1 cellular context compared by ENCODE assay signal in the genomic region with DNA sequence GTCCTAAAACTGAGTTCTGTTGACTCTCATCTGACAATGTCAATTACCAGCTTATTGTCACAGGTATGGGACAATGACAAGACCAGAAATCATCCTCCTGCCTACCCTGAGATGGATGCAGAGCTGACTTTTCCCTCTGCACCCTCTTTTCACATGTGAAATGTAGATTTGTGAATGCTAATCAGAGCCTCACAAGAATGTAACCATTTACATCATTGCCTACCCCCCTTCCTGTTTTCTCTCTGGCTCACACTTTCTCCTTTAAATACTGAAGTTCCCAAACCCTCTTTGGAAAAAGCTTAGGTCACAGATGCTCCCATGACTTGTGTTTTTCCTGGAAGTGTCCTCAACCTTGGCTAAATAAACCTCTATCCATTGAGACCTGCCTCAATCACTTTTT.
TF ChIP-seq lines count a peak whose summit lies in the region.

No MANE protein-coding gene starts in this region.

TF ChIP-seq in WTC11, 78 proteins besides CTCF, POLR2A, EP300 and RAD21 (continued from another document):
- TF ChIP-seq, protein P1, sequence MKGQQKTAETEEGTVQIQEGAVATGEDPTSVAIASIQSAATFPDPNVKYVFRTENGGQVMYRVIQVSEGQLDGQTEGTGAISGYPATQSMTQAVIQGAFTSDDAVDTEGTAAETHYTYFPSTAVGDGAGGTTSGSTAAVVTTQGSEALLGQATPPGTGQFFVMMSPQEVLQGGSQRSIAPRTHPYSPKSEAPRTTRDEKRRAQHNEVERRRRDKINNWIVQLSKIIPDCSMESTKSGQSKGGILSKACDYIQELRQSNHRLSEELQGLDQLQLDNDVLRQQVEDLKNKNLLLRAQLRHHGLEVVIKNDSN (CRISPR knock-in tag; IDR thresholded peaks at IDR 0.05), result no peak
